In the genomic region with DNA sequence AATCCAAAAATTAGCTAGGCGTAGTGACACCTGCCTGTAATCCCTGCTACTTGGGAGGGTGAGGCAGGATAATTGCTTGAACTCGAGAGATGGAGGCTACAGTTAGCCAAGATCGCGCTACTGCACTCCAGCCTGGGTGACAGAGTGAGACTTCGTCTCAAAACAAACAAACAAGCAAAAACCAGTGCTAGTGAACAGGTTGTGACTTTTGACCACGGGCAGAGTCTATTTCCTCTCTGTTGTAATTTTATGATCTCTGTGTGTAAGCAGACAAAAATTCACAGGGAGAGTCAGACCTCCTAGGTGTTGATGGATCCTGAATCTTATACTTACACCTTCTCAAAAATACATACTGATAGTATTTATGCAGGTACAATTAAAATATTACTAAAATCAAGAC, we compare ENCODE assay signal across 30 cellular contexts.
"Had no signal": no experiment of that assay in that cellular context is flagged by ENCODE, and none has a peak within 500 bp of the region (broad histone marks: within the 10 kb centered on the region; RNA-seq: fewer than 3 reads in every experiment).

No MANE protein-coding gene starts in this region.

- ATAC-seq: activated naive CD4-positive, alpha-beta T cell treated with anti-CD3 and anti-CD28 coated beads, Interleukin-2, amount 50 U/mL, for 72 hours; activated T-cell treated with anti-CD3 and anti-CD28 coated beads, Interleukin-2, amount 50 U/mL, for 72 hours; gastroesophageal sphincter; heart right ventricle; WTC11 had no signal

- H3K27me3 ChIP-seq: ascending aorta, breast epithelium, cardiac muscle cell, colonic mucosa, esophagus squamous epithelium, gastroesophageal sphincter, heart right ventricle had no signal

- FAIRE-seq: endometrium, endothelial cell of umbilical vein had no signal

- H3K27ac ChIP-seq: ascending aorta, breast epithelium, cardiac muscle cell, colonic mucosa, epithelial cell of prostate, esophagus squamous epithelium, gastroesophageal sphincter, heart right ventricle had no signal

- H3K9me3 ChIP-seq: ascending aorta, breast epithelium, colonic mucosa, esophagus squamous epithelium, gastroesophageal sphincter, heart right ventricle had no signal

- H3K36me3 ChIP-seq: ascending aorta, breast epithelium, cardiac muscle cell, colonic mucosa, esophagus squamous epithelium, gastroesophageal sphincter, heart right ventricle had no signal

- H3K4me3 ChIP-seq: ascending aorta, breast epithelium, cardiac muscle cell, colonic mucosa, esophagus squamous epithelium, gastroesophageal sphincter, heart right ventricle had no signal

- H3K4me1 ChIP-seq: ascending aorta, colonic mucosa, esophagus squamous epithelium, gastroesophageal sphincter had no signal

- DNase-seq: activated CD4-positive, alpha-beta memory T cell treated with anti-CD3 and anti-CD28 coated beads, Interleukin-2, amount 10 ng/mL, durations not matched to agents 7 days and 5 days; activated CD4-positive, alpha-beta T cell treated with anti-CD3 and anti-CD28 coated beads for 1 hour; activated CD4-positive, alpha-beta T cell treated with anti-CD3 and anti-CD28 coated beads for 4 hours; activated CD4-positive, alpha-beta T cell treated with anti-CD3 and anti-CD28 coated beads, Interleukin-2, amount 10 ng/mL, durations not matched to agents 7 days and 5 days; activated CD4-positive, alpha-beta T cell treated with anti-CD3 and anti-CD28 coated beads, Interleukin-2, amount 50 U/mL, for 4 hours; activated CD8-positive, alpha-beta memory T cell treated with anti-CD3 and anti-CD28 coated beads, Interleukin-2, amount 50 U/mL, for 48 hours; activated gamma-delta T cell; activated naive CD4-positive, alpha-beta T cell; activated naive CD4-positive, alpha-beta T cell treated with anti-CD3 and anti-CD28 coated beads, Interleukin-2, amount 10 ng/mL, durations not matched to agents 7 days and 5 days; activated naive CD8-positive, alpha-beta T cell treated with anti-CD3 and anti-CD28 coated beads, Interleukin-2, amount 10 ng/mL, durations not matched to agents 7 days and 5 days; activated T-cell treated with anti-CD3 and anti-CD28 coated beads for 4 hours; activated T-cell treated with anti-CD3 and anti-CD28 coated beads, Interleukin-2, amount 50 U/mL, for 24 hours; activated T-cell treated with anti-CD3 and anti-CD28 coated beads, Interleukin-2, amount 50 U/mL, for 72 hours; central memory CD4-positive, alpha-beta T cell; cerebellar nuclear complex; colonic mucosa; effector CD8-positive, alpha-beta T cell; esophagus squamous epithelium; foreskin melanocyte; heart right ventricle; T-helper 2 cell had no signal
